ENCODE assay signal across 10 cellular contexts in the genomic region with DNA sequence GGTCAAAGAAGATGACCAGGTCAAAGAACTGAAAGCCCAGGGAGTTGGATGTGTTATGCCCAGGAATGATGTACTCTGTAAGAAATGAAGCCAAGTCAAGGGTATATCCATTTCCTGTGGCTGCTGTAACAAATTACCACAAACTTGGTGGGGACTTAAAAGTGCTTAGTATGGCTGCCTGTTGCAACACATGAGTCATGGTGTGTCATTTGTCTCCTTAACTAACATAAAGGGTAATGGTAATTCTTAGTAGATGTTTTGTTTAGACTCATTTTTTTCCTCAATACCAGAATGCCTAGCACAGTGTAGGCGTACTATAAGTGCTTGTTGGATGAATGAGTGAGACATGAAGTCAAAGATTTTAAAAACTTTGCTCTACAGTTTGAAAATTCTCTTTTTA.
A peak's percentile ranks its signal among the peaks of the same experiment; 100 is the strongest.
DNase-seq lines count a peak whose midpoint lies in the region; ATAC-seq, FAIRE-seq and TF ChIP-seq lines count a peak whose summit lies in the region.
"Had no signal": no experiment of that assay in that cellular context is flagged by ENCODE, and none has a peak within 500 bp of the region (broad histone marks: within the 10 kb centered on the region; RNA-seq: fewer than 3 reads in every experiment).

No MANE protein-coding gene starts in this region.

- H3K4me1 ChIP-seq in RWPE2 (ENCODE audit: insufficient read depth, poor library complexity, severe bottlenecking) = peaks cover 12% of the 10 kb centered on the region

- in situ Hi-C loops in ACHN (cut with HindIII; ENCODE audit: low pct_ligation_motif_present, low pct_unique_long_range_greater_than_20kb, low sequenced_read_pairs) = no loop called here

- TF ChIP-seq CTCF in RWPE2 (IDR thresholded peaks at IDR 0.05; ENCODE audit: poor library complexity, severe bottlenecking) (no peak), WERI-Rb-1 (IDR thresholded peaks at IDR 0.05; ENCODE audit: low read depth, low read length) (no peak)

- DNase-seq in AG08395 (ENCODE audit: low spot score) (peak; percentile 49), H54 (ENCODE audit: insufficient read length, low spot score) (no peak), RWPE2 (ENCODE audit: low spot score) (no peak), fibroblast of the conjunctiva (ENCODE audit: low read depth) (peak; percentile 65), NCI-H187 (lab: John Stamatoyannopoulos, UW) (no peak), ACHN (no peak), WERI-Rb-1 (no peak)
- no peak for DNase-seq in stimulated activated CD4-positive, alpha-beta T cell treated with anti-CD3 and anti-CD28 coated beads, Interleukin-4, amount 100 ng/mL, for 4 hours
- DNase-seq: NCI-H1092 treated with DMSO at 0.1 percent for 48 hours had no signal

- peak; percentile 89 for ATAC-seq in RWPE2 (ENCODE audit: low read depth)

- TF ChIP-seq POLR2A in H54 (IDR thresholded peaks at IDR 0.05; ENCODE audit: low read depth, low read length) = no peak

- H3K27ac ChIP-seq in RWPE2 (ENCODE audit: poor library complexity, severe bottlenecking) (peak overlapping the region; percentile 41), WERI-Rb-1 (no peak overlapping the region)
- H3K27ac ChIP-seq: skin epidermis had no signal

- H3K9me3 ChIP-seq in RWPE2 (ENCODE audit: severe bottlenecking) (no peaks in the 10 kb centered on the region), WERI-Rb-1 (ENCODE audit: severe bottlenecking) (no peaks in the 10 kb centered on the region)

- no peak overlapping the region for H3K4me3 ChIP-seq in RWPE2 (ENCODE audit: severe bottlenecking)
- H3K4me3 ChIP-seq in WERI-Rb-1 (ENCODE audit: low read depth, low read length) = no peak overlapping the region
- H3K4me3 ChIP-seq: skin epidermis had no signal

- no peaks in the 10 kb centered on the region for H3K36me3 ChIP-seq in RWPE2 (ENCODE audit: low read depth)
- no peaks in the 10 kb centered on the region for H3K36me3 ChIP-seq in WERI-Rb-1

- FAIRE-seq in H54 (lab: Jason Lieb, UNC) = peak; percentile 15

- no peaks in the 10 kb centered on the region for H3K27me3 ChIP-seq in RWPE2 (ENCODE audit: insufficient read depth, poor library complexity, severe bottlenecking)
- no peaks in the 10 kb centered on the region for H3K27me3 ChIP-seq in WERI-Rb-1 (ENCODE audit: insufficient read depth, low read depth, severe bottlenecking)

Comparison
In these comparisons a context has a peak if more than half of its experiments do, and no peak if none do; other contexts are left out.
1. DNase-seq: peak in AG08395 (single experiment) and fibroblast of the conjunctiva (single experiment); none in H54 (single experiment), RWPE2 (single experiment), NCI-H187 (0 of 2), ACHN (single experiment), stimulated activated CD4-positive, alpha-beta T cell treated with anti-CD3 and anti-CD28 coated beads, Interleukin-4, amount 100 ng/mL, for 4 hours (0 of 2) and WERI-Rb-1 (single experiment).